8 cellular contexts compared by ENCODE assay signal in the genomic region with DNA sequence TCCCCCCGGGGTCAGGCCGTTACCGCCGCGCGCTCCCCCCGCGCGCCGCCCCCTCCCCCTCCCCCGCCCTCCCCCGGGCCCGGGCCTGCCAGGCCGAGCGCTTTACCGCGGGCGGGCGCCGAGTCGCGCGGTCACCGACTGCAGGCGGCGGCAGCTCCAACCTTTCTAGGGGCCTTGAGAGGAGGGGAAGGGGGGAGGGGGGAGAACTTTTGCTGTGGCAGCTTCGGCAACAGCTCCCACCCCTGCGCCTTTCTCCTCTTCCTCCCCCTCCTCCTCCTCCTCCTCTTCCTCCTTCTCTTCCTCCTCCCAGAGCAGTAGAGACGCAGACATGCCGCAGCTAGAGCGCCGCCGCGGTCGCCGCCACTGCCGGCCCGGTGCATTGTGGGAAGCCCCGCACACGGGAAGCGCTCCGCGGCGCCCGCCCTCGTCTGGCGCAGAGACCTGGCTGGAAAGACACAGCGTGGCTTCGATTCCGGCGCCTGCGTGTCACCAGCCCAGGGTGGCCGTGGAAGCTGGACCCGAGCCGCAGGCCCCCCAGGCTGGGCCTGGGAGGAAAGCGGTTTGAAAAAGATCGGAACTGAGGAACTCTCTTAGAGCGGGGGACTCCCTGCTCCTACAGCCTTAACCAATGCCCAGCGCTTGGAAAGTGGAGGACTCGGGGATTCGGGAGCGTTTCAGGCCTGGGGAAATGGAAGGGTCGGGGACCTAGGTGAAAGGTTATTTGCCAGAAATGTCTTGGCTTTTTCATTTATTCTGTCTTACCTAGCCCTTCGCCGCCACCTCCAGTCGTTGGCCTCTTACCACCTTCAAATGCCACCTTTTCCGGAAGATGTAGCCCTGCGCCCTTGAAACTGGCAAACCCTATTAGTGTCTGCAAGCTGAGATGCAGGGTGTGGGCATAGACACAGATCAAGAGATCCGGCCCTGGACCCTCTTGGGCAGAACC. TPM values are rescaled to one million over a fixed set of nuclear protein-coding genes. Genes with fewer than 3 reads are reported as not detected.
DNase-seq lines count a peak whose midpoint lies in the region; ATAC-seq and TF ChIP-seq lines count a peak whose summit lies in the region.

A gene with protein sequence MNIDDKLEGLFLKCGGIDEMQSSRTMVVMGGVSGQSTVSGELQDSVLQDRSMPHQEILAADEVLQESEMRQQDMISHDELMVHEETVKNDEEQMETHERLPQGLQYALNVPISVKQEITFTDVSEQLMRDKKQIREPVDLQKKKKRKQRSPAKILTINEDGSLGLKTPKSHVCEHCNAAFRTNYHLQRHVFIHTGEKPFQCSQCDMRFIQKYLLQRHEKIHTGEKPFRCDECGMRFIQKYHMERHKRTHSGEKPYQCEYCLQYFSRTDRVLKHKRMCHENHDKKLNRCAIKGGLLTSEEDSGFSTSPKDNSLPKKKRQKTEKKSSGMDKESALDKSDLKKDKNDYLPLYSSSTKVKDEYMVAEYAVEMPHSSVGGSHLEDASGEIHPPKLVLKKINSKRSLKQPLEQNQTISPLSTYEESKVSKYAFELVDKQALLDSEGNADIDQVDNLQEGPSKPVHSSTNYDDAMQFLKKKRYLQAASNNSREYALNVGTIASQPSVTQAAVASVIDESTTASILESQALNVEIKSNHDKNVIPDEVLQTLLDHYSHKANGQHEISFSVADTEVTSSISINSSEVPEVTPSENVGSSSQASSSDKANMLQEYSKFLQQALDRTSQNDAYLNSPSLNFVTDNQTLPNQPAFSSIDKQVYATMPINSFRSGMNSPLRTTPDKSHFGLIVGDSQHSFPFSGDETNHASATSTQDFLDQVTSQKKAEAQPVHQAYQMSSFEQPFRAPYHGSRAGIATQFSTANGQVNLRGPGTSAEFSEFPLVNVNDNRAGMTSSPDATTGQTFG (minus strand): TSS at position 330 of the 946 bp plus-strand sequence. CDS start 61,685 bp downstream, outside the sequence.

- WGBS in adipose tissue, 3 donors: 0 to 1% (median 1%) methylated on average over 40 to 68 of the region's 69 CpGs
- WGBS in heart left ventricle, 4 donors: 0 to 1% (median 1%) methylated on average over 44 to 69 of the region's 69 CpGs
- 0 to 1% methylated on average over 7 to 36 of the region's 69 CpGs for WGBS in transverse colon (ENCODE audit: low coverage in 1 of 2), 2 donors

- no peaks in the 10 kb centered on the region for H3K27me3 ChIP-seq in heart left ventricle
- H3K27me3 ChIP-seq in transverse colon: no peaks in the 10 kb centered on the region

- H3K9me3 ChIP-seq in heart left ventricle (no peaks in the 10 kb centered on the region), transverse colon (no peaks in the 10 kb centered on the region)

- no peak for TF ChIP-seq EP300 in transverse colon (IDR thresholded peaks at IDR 0.05; ENCODE audit: low read depth)

- H3K4me1 ChIP-seq in heart left ventricle (peaks cover 0 to 35% (median 22%) of the 10 kb centered on the region in 12 donors), transverse colon (peaks cover 11 to 20% (median 19%) of the 10 kb centered on the region in 4 donors)

- peaks cover 5% of the 10 kb centered on the region for H3K36me3 Mint-ChIP-seq in T-cell

- H3K27me3 Mint-ChIP-seq in T-cell: no peaks in the 10 kb centered on the region

- H3K36me3 ChIP-seq in heart left ventricle (peaks cover 0 to 5% (median 0%) of the 10 kb centered on the region in 9 donors), transverse colon (no peaks in the 10 kb centered on the region)

- no peaks in the 10 kb centered on the region for H3K9me3 Mint-ChIP-seq in T-cell

- H3K27ac Mint-ChIP-seq in T-cell: peak within 1 kb of the TSS; percentile 97

- TF ChIP-seq POLR2A in heart left ventricle (IDR thresholded peaks at IDR 0.05) (peak in 1 of 2 donors; percentile 75), transverse colon (IDR thresholded peaks at IDR 0.05) (peak; percentile 89)

- in situ Hi-C loops in transverse colon (cut with MboI; ENCODE audit: low pct_ligation_motif_present in 1 of 4, low pct_unique_long_range_greater_than_20kb in 1 of 4, low sequenced_read_pairs in 3 of 4): no loop called here

- CTCF ChIA-PET in T-cell (lab: Charles Lee): interaction anchor here in 1 of 2 donors (0.6 to 1.5 kb wide), 3 partner anchors 90 to 354 kb away, joined by 3 to 7 read pairs (median 3); no protein-coding TSS in a partner anchor

- ATAC-seq in HG02759 (IDR thresholded peaks at IDR 0.05; ENCODE audit: unreplicated experiment) (peak; percentile 91), T-cell (replicated peaks in 1 of 4) (peak; percentile 92 to 96 (median 92)), heart left ventricle (peak; percentile 94 to 99 (median 99))

- H3K27ac ChIP-seq in adipose tissue (ENCODE audit: low read depth, low read length) (peak within 1 kb of the TSS; percentile 51), heart left ventricle (peak within 1 kb of the TSS; percentile 80 to 97 (median 92)), transverse colon (peak within 1 kb of the TSS; percentile 92 to 93 (median 93))

- intact Hi-C loops in heart left ventricle (cut with DNase I) (loop anchor here in 4 of 10 donors (2.0 to 10.0 kb wide), 5 partner anchors 18 to 380 kb away; no protein-coding TSS in a partner anchor), transverse colon (cut with DNase I; ENCODE audit: low total_unique reads) (loop anchor here (2.0 to 10.0 kb wide), 2 partner anchors 70 to 380 kb away; no protein-coding TSS in a partner anchor)

- H3K4me1 Mint-ChIP-seq in T-cell: peaks cover 47 to 49% (median 48%) of the 10 kb centered on the region in 3 donors

- TF ChIP-seq CTCF in GM12865 (IDR thresholded peaks at IDR 0.05; ENCODE audit: insufficient read depth, low read depth, low read length, missing control alignments) (no peak), heart left ventricle (IDR thresholded peaks at IDR 0.05) (peak in 4 of 12 donors; percentile 9 to 37 (median 34)), transverse colon (IDR thresholded peaks at IDR 0.05) (no peak)

- H3K4me3 Mint-ChIP-seq in T-cell: peak within 1 kb of the TSS; percentile 92 to 97 (median 96)

- H3K4me3 ChIP-seq in GM12865 (ENCODE audit: low read depth, low read length) (peak within 1 kb of the TSS; percentile 84), heart left ventricle (peak within 1 kb of the TSS; percentile 43 to 94 (median 84)), transverse colon (peak within 1 kb of the TSS; percentile 59 to 91 (median 87))

- DNase-seq in GM12865 (ENCODE audit: low read depth) (peak; percentile 96), NCI-H1436 (lab: John Stamatoyannopoulos, UW) (peak; percentile 91), T-cell (peak; percentile 82 to 92 (median 89)), heart left ventricle (peak; percentile 93 to 97 (median 95)), pons (ENCODE audit: low spot score) (peak; percentile 86), transverse colon (peak; percentile 92)

- POLR2A ChIA-PET in T-cell (lab: Charles Lee): interaction anchor here (0.7 to 0.9 kb wide), 3 partner anchors 26 to 94 kb away, joined by 3 to 6 read pairs (median 5); no protein-coding TSS in a partner anchor

RNA-seq across cellular contexts. Expression of the gene that starts here (rescaled TPM):
- 10 to 100 TPM; 46.5 to 50.6 (median 50.4) TPM for total RNA-seq in T-cell
- 1 to 10 TPM; 3.1 to 5.8 (median 5.3) TPM for polyA plus RNA-seq in adipose tissue
- total RNA-seq in heart left ventricle: 10 to 100 TPM; 24.1 to 62.4 (median 40.2) TPM
- 1 to 10 TPM; 4.5 to 8.4 TPM for polyA plus RNA-seq in heart left ventricle
- 10 to 100 TPM; 23.6 to 30.3 (median 27.6) TPM for total RNA-seq in transverse colon

Comparison
In these comparisons a context has a peak if more than half of its experiments do, and no peak if none do; other contexts are left out.
1. Peak in every context shown above with its lines: DNase-seq, ATAC-seq, H3K4me3 ChIP-seq and H3K27ac ChIP-seq.